ENCODE assay signal across 9 cellular contexts in genomic region chr3:112391648-112392047, GRCh38. TPM values are rescaled to one million over a fixed set of nuclear protein-coding genes. Genes with fewer than 3 reads are reported as not detected.
DNase-seq lines count a peak whose midpoint lies in the region; ATAC-seq and TF ChIP-seq lines count a peak whose summit lies in the region.
"Had no signal": no experiment of that assay in that cellular context is flagged by ENCODE, and none has a peak within 500 bp of the region (broad histone marks: within the 10 kb centered on the region; RNA-seq: fewer than 3 reads in every experiment).

No MANE protein-coding gene starts in this region.

- H3K27ac ChIP-seq in MM.1S (ENCODE audit: low read length), result peak overlapping the region; percentile 29; the same call in 1 of the 2 replicates
- H3K27ac ChIP-seq in epithelial cell of prostate, result peak overlapping the region; percentile 84
- H3K27ac ChIP-seq in ovary, result peak overlapping the region; percentile 14 to 73
- no peak overlapping the region for H3K27ac ChIP-seq in PC-3 (ENCODE audit: low read length)

- H3K36me3 ChIP-seq in MM.1S (replicated peaks; ENCODE audit: insufficient read depth, low read length) (no peaks in the 10 kb centered on the region), ovary (no peaks in the 10 kb centered on the region), PC-3 (ENCODE audit: low read depth, low read length) (no peaks in the 10 kb centered on the region)

- CTCF ChIA-PET in PC-3 (lab: Charles Lee), result no interaction called here

- H3K4me2 ChIP-seq in MM.1S (ENCODE audit: low read depth, low read length) (peak overlapping the region; percentile 39; the same call in 1 of the 2 replicates), PC-3 (ENCODE audit: low read length) (no peak overlapping the region)

- H3K4me1 ChIP-seq in MM.1S (ENCODE audit: low read length), result peaks cover 15% of the 10 kb centered on the region
- H3K4me1 ChIP-seq in ovary (ENCODE audit: insufficient read depth), result peaks cover 8% of the 10 kb centered on the region
- H3K4me1 ChIP-seq in PC-3 (ENCODE audit: insufficient read depth, low read length), result 0 out of 2 replicates have a peak, but pooled peaks cover 10% of the 10 kb centered on the region
- H3K4me1 ChIP-seq: body of pancreas had no signal

- H3K9me2 ChIP-seq in MM.1S (replicated peaks; ENCODE audit: insufficient read depth, low read length) (no peaks in the 10 kb centered on the region), PC-3 (replicated peaks; ENCODE audit: low read length) (no peaks in the 10 kb centered on the region)

- H3K27me3 ChIP-seq in MM.1S (replicated peaks; ENCODE audit: insufficient read depth, low read length), result no peaks in the 10 kb centered on the region
- H3K27me3 ChIP-seq in ovary, result no peaks in the 10 kb centered on the region
- H3K27me3 ChIP-seq in PC-3 (ENCODE audit: low read length), result peaks cover 41% of the 10 kb centered on the region
- H3K27me3 ChIP-seq: body of pancreas had no signal

- peak overlapping the region; percentile 73 for H2AFZ ChIP-seq in MM.1S (ENCODE audit: low read length)
- H2AFZ ChIP-seq in PC-3 (ENCODE audit: low read length), result no peak overlapping the region

- no peak for TF ChIP-seq POLR2A in ovary (IDR thresholded peaks at IDR 0.05)

- intact Hi-C loops in ovary (cut with DNase I), result loop anchor here in 2 of 4 donors (10.0 kb wide), 1 partner anchor 57 kb away; the partner anchor contains the start of gene CD200 (in 2 of the 2)
- intact Hi-C loops in PC-3 (cut with micrococcal nuclease), result no loop called here

- H3K9ac ChIP-seq in MM.1S (ENCODE audit: low read length), result no peak overlapping the region
- no peak overlapping the region for H3K9ac ChIP-seq in PC-3 (ENCODE audit: low read length)

- no peak for DNase-seq in MM.1S
- DNase-seq in epithelial cell of prostate (ENCODE audit: low read depth, low spot score), result no peak
- DNase-seq in ovary, result peak in 1 of 5 donors; percentile 12
- no peak for DNase-seq in PC-3
- no peak for DNase-seq in activated gamma-delta T cell treated with Interleukin-2 at 50 U/mL for 16 hours
- DNase-seq in AG08396 (ENCODE audit: low spot score), result no peak
- DNase-seq: body of pancreas had no signal

- H3F3A ChIP-seq in MM.1S (ENCODE audit: insufficient read depth, low read length), result peaks cover 13% of the 10 kb centered on the region; the same call in 1 of the 2 replicates
- no peaks in the 10 kb centered on the region for H3F3A ChIP-seq in PC-3 (ENCODE audit: low read length, unreplicated experiment)

- H4K20me1 ChIP-seq in MM.1S (ENCODE audit: insufficient read depth, low read length), result no peaks in the 10 kb centered on the region
- no peaks in the 10 kb centered on the region for H4K20me1 ChIP-seq in PC-3 (ENCODE audit: low read length)

- POLR2A ChIA-PET in PC-3 (lab: Charles Lee; ENCODE audit: unreplicated experiment), result no interaction called here

- H3K9me3 ChIP-seq in MM.1S (replicated peaks; ENCODE audit: insufficient read depth, low read length) (no peaks in the 10 kb centered on the region), ovary (no peaks in the 10 kb centered on the region), PC-3 (ENCODE audit: low read length) (no peaks in the 10 kb centered on the region)
- H3K9me3 ChIP-seq: body of pancreas had no signal

- H3K4me3 ChIP-seq in MM.1S (ENCODE audit: low read length) (no peak overlapping the region), ovary (no peak overlapping the region), PC-3 (ENCODE audit: low read length) (no peak overlapping the region)
- H3K4me3 ChIP-seq: body of pancreas had no signal

- no peak for TF ChIP-seq CTCF in MM.1S (IDR thresholded peaks at IDR 0.05; ENCODE audit: low read length)
- no peak for TF ChIP-seq CTCF in ovary (IDR thresholded peaks at IDR 0.05)
- TF ChIP-seq CTCF in PC-3 (conservative IDR thresholded peaks at IDR 0.05; ENCODE audit: low read depth, low read length), result no peak

- ATAC-seq in GM18511 (IDR thresholded peaks at IDR 0.05; ENCODE audit: unreplicated experiment) (peak; percentile 22), PC-3 (no peak), HG02763 (IDR thresholded peaks at IDR 0.05; ENCODE audit: unreplicated experiment) (no peak)
- ATAC-seq: body of pancreas had no signal

- 56 to 70% (median 67%) methylated on average over 3 of the region's 3 CpGs for WGBS in ovary, 3 donors

- no TSS peak for BruUV-seq in PC-3 (replicated peaks; lab: Mats Ljungman, UMichigan)

- H3K79me2 ChIP-seq in MM.1S (ENCODE audit: low read length) (no peaks in the 10 kb centered on the region), PC-3 (ENCODE audit: low read length) (no peaks in the 10 kb centered on the region)

- TF ChIP-seq EP300 in ovary (IDR thresholded peaks at IDR 0.05), result no peak

RNA-seq across cellular contexts. Expression of gene CD200, which starts 58.7 kb away (rescaled TPM):
- total RNA-seq in ovary (10 to 100 TPM in 6 of 7 donors, 1 to 10 TPM in 1; 9.6 to 36.4 (median 11.3) TPM), PC-3 (2014; rRNA removed) (not detected in 2 replicates)
- 10 to 100 TPM; 18.9 to 25.3 TPM for polyA plus RNA-seq in ovary

Comparison
In these comparisons a context has a peak if more than half of its experiments do, and no peak if none do; other contexts are left out.
1. RNA of gene CD200, which starts 58.7 kb away (total RNA-seq): 9.6 to 36.4 TPM in ovary; not detected in PC-3; every median in the first group is over 10 times any median in the second.